Comparison of ENCODE assay signal across 1 cellular context in the genomic region with DNA sequence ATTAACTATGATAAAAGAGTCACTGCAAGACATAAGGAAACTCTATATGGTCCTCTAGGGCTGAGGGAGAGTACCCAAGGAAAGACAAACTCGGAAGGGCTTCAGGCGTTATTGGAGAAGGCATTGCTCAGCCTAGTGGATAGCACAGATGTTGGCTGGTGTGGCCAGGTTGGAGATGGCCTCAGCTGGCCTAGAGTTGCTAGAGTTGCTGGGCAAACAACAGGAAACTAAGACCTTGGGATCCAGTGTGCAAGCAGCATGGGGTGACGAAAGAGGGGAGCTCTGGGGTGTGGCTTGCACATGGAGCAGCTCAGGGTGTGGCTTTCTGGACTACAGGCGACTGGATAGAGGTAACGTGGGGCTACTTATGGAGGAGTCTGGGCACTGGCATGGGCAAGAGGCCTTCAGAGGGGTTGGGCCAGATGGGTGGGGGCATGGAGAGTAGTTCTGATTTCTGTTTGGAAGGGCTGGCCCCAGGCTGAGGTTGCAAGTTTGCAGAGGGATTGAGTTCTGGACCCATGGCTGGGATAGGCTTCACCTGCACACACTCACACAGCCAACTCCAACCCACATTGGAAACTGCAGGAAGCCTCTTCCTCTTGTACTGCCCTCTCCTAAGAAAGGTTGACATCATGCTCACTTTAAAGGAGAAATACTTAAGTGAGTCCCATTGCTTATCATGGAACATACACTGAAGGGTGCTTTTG.
TF ChIP-seq lines count a peak whose summit lies in the region.

No MANE protein-coding gene starts in this region.

TF ChIP-seq in HepG2, 621 proteins besides CTCF, POLR2A, EP300 and RAD21 (continued from another document and continues in another):
- peak; percentile 1; the same call in 1 of the 2 replicates for TF ChIP-seq SP4 (CRISPR knock-in tag; IDR thresholded peaks at IDR 0.05)
- TF ChIP-seq NR2F2 (IDR thresholded peaks at IDR 0.05; ENCODE audit: borderline replicate concordance, low read depth) = no peak
- TF ChIP-seq, protein P1, sequence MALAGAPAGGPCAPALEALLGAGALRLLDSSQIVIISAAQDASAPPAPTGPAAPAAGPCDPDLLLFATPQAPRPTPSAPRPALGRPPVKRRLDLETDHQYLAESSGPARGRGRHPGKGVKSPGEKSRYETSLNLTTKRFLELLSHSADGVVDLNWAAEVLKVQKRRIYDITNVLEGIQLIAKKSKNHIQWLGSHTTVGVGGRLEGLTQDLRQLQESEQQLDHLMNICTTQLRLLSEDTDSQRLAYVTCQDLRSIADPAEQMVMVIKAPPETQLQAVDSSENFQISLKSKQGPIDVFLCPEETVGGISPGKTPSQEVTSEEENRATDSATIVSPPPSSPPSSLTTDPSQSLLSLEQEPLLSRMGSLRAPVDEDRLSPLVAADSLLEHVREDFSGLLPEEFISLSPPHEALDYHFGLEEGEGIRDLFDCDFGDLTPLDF (CRISPR knock-in tag; IDR thresholded peaks at IDR 0.05) = no peak
- TF ChIP-seq ZC3H4 (CRISPR knock-in tag; IDR thresholded peaks at IDR 0.05; ENCODE audit: borderline replicate concordance) = 0 out of 2 replicates have a peak, but pooled peaks have one; percentile 39
- no peak for TF ChIP-seq CCDC6 (CRISPR knock-in tag; IDR thresholded peaks at IDR 0.05)
- TF ChIP-seq BHLHE40 (IDR thresholded peaks at IDR 0.05; ENCODE audit: low read length) = no peak
- TF ChIP-seq, protein P2, sequence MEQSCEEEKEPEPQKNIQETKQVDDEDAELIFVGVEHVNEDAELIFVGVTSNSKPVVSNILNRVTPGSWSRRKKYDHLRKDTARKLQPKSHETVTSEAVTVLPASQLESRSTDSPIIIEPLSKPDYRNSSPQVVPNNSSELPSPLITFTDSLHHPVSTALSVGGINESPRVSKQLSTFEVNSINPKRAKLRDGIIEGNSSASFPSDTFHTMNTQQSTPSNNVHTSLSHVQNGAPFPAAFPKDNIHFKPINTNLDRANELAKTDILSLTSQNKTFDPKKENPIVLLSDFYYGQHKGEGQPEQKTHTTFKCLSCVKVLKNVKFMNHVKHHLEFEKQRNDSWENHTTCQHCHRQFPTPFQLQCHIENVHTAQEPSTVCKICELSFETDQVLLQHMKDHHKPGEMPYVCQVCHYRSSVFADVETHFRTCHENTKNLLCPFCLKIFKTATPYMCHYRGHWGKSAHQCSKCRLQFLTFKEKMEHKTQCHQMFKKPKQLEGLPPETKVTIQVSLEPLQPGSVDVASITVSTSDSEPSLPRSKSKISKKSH (CRISPR knock-in tag; IDR thresholded peaks at IDR 0.05; ENCODE audit: borderline replicate concordance) = no peak
- 0 out of 2 replicates have a peak, but pooled peaks have one; percentile 16 for TF ChIP-seq ZFP36L2 (CRISPR knock-in tag; IDR thresholded peaks at IDR 0.05)
- TF ChIP-seq, protein P3, sequence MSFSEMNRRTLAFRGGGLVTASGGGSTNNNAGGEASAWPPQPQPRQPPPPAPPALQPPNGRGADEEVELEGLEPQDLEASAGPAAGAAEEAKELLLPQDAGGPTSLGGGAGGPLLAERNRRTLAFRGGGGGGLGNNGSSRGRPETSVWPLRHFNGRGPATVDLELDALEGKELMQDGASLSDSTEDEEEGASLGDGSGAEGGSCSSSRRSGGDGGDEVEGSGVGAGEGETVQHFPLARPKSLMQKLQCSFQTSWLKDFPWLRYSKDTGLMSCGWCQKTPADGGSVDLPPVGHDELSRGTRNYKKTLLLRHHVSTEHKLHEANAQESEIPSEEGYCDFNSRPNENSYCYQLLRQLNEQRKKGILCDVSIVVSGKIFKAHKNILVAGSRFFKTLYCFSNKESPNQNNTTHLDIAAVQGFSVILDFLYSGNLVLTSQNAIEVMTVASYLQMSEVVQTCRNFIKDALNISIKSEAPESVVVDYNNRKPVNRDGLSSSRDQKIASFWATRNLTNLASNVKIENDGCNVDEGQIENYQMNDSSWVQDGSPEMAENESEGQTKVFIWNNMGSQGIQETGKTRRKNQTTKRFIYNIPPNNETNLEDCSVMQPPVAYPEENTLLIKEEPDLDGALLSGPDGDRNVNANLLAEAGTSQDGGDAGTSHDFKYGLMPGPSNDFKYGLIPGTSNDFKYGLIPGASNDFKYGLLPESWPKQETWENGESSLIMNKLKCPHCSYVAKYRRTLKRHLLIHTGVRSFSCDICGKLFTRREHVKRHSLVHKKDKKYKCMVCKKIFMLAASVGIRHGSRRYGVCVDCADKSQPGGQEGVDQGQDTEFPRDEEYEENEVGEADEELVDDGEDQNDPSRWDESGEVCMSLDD (CRISPR knock-in tag; IDR thresholded peaks at IDR 0.05; ENCODE audit: borderline replicate concordance) = no peak
- TF ChIP-seq, protein P4, sequence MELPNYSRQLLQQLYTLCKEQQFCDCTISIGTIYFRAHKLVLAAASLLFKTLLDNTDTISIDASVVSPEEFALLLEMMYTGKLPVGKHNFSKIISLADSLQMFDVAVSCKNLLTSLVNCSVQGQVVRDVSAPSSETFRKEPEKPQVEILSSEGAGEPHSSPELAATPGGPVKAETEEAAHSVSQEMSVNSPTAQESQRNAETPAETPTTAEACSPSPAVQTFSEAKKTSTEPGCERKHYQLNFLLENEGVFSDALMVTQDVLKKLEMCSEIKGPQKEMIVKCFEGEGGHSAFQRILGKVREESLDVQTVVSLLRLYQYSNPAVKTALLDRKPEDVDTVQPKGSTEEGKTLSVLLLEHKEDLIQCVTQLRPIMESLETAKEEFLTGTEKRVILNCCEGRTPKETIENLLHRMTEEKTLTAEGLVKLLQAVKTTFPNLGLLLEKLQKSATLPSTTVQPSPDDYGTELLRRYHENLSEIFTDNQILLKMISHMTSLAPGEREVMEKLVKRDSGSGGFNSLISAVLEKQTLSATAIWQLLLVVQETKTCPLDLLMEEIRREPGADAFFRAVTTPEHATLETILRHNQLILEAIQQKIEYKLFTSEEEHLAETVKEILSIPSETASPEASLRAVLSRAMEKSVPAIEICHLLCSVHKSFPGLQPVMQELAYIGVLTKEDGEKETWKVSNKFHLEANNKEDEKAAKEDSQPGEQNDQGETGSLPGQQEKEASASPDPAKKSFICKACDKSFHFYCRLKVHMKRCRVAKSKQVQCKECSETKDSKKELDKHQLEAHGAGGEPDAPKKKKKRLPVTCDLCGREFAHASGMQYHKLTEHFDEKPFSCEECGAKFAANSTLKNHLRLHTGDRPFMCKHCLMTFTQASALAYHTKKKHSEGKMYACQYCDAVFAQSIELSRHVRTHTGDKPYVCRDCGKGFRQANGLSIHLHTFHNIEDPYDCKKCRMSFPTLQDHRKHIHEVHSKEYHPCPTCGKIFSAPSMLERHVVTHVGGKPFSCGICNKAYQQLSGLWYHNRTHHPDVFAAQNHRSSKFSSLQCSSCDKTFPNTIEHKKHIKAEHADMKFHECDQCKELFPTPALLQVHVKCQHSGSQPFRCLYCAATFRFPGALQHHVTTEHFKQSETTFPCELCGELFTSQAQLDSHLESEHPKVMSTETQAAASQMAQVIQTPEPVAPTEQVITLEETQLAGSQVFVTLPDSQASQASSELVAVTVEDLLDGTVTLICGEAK (IDR thresholded peaks at IDR 0.05) = no peak
- TF ChIP-seq, protein P4 (CRISPR knock-in tag; IDR thresholded peaks at IDR 0.05) = no peak
- no peak; the same call in 1 of the 2 replicates for TF ChIP-seq ZSCAN31 (CRISPR knock-in tag; IDR thresholded peaks at IDR 0.05; ENCODE audit: low read depth)
- TF ChIP-seq NFE2L1 (CRISPR knock-in tag; IDR thresholded peaks at IDR 0.05; ENCODE audit: borderline replicate concordance) = no peak
- peak; percentile 46; the same call in 1 of the 2 replicates for TF ChIP-seq ZNF350 (CRISPR knock-in tag; IDR thresholded peaks at IDR 0.05; ENCODE audit: borderline replicate concordance, low read depth)
- TF ChIP-seq ZNF839 (CRISPR knock-in tag; IDR thresholded peaks at IDR 0.05; ENCODE audit: borderline replicate concordance) = no peak
- no peak for TF ChIP-seq TP53 (CRISPR knock-in tag; conservative IDR thresholded peaks at IDR 0.05)
- TF ChIP-seq, protein P5, sequence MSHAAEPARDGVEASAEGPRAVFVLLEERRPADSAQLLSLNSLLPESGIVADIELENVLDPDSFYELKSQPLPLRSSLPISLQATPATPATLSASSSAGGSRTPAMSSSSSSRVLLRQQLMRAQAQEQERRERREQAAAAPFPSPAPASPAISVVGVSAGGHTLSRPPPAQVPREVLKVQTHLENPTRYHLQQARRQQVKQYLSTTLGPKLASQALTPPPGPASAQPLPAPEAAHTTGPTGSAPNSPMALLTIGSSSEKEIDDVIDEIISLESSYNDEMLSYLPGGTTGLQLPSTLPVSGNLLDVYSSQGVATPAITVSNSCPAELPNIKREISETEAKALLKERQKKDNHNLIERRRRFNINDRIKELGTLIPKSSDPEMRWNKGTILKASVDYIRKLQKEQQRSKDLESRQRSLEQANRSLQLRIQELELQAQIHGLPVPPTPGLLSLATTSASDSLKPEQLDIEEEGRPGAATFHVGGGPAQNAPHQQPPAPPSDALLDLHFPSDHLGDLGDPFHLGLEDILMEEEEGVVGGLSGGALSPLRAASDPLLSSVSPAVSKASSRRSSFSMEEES (CRISPR knock-in tag; IDR thresholded peaks at IDR 0.05) = peak; percentile 28
- TF ChIP-seq PCBP2 (optimal IDR thresholded peaks at IDR 0.05; ENCODE audit: low read depth, low read length, poor library complexity, severe bottlenecking) = peak; percentile 23
- no peak for TF ChIP-seq RCOR2 (CRISPR knock-in tag; IDR thresholded peaks at IDR 0.05)
- no peak; the same call in 1 of the 2 replicates for TF ChIP-seq ZBTB21 (CRISPR knock-in tag; IDR thresholded peaks at IDR 0.05)
- TF ChIP-seq, protein P6, sequence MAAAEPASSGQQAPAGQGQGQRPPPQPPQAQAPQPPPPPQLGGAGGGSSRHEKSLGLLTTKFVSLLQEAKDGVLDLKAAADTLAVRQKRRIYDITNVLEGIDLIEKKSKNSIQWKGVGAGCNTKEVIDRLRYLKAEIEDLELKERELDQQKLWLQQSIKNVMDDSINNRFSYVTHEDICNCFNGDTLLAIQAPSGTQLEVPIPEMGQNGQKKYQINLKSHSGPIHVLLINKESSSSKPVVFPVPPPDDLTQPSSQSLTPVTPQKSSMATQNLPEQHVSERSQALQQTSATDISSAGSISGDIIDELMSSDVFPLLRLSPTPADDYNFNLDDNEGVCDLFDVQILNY (CRISPR knock-in tag; conservative IDR thresholded peaks at IDR 0.05) = 0 out of 2 replicates have a peak, but pooled peaks have one; percentile 34
- TF ChIP-seq ZNF207 (IDR thresholded peaks at IDR 0.05; ENCODE audit: borderline replicate concordance) = no peak
- no peak for TF ChIP-seq TCF7 (IDR thresholded peaks at IDR 0.05; ENCODE audit: low read depth)
- TF ChIP-seq, protein P7, sequence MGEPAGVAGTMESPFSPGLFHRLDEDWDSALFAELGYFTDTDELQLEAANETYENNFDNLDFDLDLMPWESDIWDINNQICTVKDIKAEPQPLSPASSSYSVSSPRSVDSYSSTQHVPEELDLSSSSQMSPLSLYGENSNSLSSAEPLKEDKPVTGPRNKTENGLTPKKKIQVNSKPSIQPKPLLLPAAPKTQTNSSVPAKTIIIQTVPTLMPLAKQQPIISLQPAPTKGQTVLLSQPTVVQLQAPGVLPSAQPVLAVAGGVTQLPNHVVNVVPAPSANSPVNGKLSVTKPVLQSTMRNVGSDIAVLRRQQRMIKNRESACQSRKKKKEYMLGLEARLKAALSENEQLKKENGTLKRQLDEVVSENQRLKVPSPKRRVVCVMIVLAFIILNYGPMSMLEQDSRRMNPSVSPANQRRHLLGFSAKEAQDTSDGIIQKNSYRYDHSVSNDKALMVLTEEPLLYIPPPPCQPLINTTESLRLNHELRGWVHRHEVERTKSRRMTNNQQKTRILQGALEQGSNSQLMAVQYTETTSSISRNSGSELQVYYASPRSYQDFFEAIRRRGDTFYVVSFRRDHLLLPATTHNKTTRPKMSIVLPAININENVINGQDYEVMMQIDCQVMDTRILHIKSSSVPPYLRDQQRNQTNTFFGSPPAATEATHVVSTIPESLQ (CRISPR knock-in tag; conservative IDR thresholded peaks at IDR 0.05) = no peak
- no peak for TF ChIP-seq GATAD1 (CRISPR knock-in tag; IDR thresholded peaks at IDR 0.05)
